ENCODE assay signal across 9 cellular contexts in the genomic region with DNA sequence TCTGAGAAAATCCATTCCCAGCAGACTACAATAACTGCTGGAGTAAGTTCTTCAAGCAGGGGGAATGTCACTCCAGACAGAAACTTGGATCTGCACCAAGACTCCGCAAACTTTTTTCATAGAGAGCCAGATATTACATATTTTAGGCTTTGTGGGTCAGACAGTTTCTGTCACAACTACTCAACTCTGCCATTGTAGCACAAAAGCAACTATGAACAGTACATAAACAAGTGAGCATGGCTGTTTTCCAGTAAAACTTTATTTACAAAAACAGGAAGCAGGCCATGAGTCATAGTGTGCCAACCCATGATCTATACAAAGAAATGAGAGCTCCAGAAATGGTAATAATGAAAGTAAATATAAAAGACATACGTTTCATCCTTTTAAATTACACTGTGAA.
DNase-seq lines count a peak whose midpoint lies in the region; ATAC-seq and TF ChIP-seq lines count a peak whose summit lies in the region.
"Had no signal": no experiment of that assay in that cellular context is flagged by ENCODE, and none has a peak within 500 bp of the region (broad histone marks: within the 10 kb centered on the region; RNA-seq: fewer than 3 reads in every experiment).

No MANE protein-coding gene starts in this region.

- H3K27me3 Mint-ChIP-seq in activated T-cell treated with anti-CD3 and anti-CD28 coated beads, Interleukin-2, amount 50 U/mL, for 4 hours (ENCODE audit: low read depth), result no peaks in the 10 kb centered on the region
- no peaks in the 10 kb centered on the region for H3K27me3 Mint-ChIP-seq in stimulated activated naive B cell treated with anti-CD40 and anti-IgM and Interleukin-4, amounts not matched to agents 10 μg/mL and 1 μg/mL and 100 μg/mL, for 72 hours
- peaks cover 0 to 4% (median 0%) of the 10 kb centered on the region in 3 donors for H3K27me3 Mint-ChIP-seq in immature natural killer cell (ENCODE audit: low read depth in 3 of 3)

- no peak overlapping the region for H3K4me3 Mint-ChIP-seq in activated T-cell treated with anti-CD3 and anti-CD28 coated beads, Interleukin-2, amount 50 U/mL, for 4 hours
- H3K4me3 Mint-ChIP-seq in stimulated activated naive B cell treated with anti-CD40 and anti-IgM and Interleukin-4, amounts not matched to agents 10 μg/mL and 1 μg/mL and 100 μg/mL, for 72 hours, result peak overlapping the region in 1 of 2 donors; percentile 41
- H3K4me3 Mint-ChIP-seq in immature natural killer cell, result no peak overlapping the region

- H3K4me3 ChIP-seq in lower leg skin (ENCODE audit: low read depth, poor library complexity, severe bottlenecking), result no peak overlapping the region

- no peak for DNase-seq in activated T-cell treated with anti-CD3 and anti-CD28 coated beads, Interleukin-2, amount 50 U/mL, for 4 hours
- no peak for DNase-seq in activated T-cell treated with anti-CD3 and anti-CD28 coated beads for 4 hours
- DNase-seq in NCI-H446 treated with DMSO at 0.1 percent for 48 hours (lab: John Stamatoyannopoulos, UW), result peak; percentile 15
- DNase-seq in dermis blood vessel endothelial cell, result peak; percentile 83
- DNase-seq in stimulated activated naive B cell treated with anti-CD40 and anti-IgM and Interleukin-4, amounts not matched to agents 10 μg/mL and 1 μg/mL and 100 μg/mL, for 72 hours, result no peak
- no peak for DNase-seq in lower leg skin (ENCODE audit: low spot score in 2 of 2)
- DNase-seq in immature natural killer cell, result no peak
- DNase-seq: NCI-H1694 treated with DMSO at 0.1 percent for 48 hours had no signal

- TF ChIP-seq POLR2A in lower leg skin (IDR thresholded peaks at IDR 0.05), result no peak

- intact Hi-C loops in lower leg skin (cut with DNase I; ENCODE audit: low total_unique reads), result no loop called here

- H3K9me3 Mint-ChIP-seq in activated T-cell treated with anti-CD3 and anti-CD28 coated beads, Interleukin-2, amount 50 U/mL, for 4 hours, result peaks cover 18% of the 10 kb centered on the region
- H3K9me3 Mint-ChIP-seq in stimulated activated naive B cell treated with anti-CD40 and anti-IgM and Interleukin-4, amounts not matched to agents 10 μg/mL and 1 μg/mL and 100 μg/mL, for 72 hours, result peaks cover 13 to 15% of the 10 kb centered on the region in 2 donors
- peaks cover 0 to 12% (median 7%) of the 10 kb centered on the region in 6 donors for H3K9me3 Mint-ChIP-seq in immature natural killer cell

- WGBS in lower leg skin, 2 donors, result 66 to 68% methylated on average over 2 of the region's 2 CpGs

- H3K36me3 Mint-ChIP-seq in activated T-cell treated with anti-CD3 and anti-CD28 coated beads, Interleukin-2, amount 50 U/mL, for 4 hours (ENCODE audit: insufficient read depth), result peaks cover 46% of the 10 kb centered on the region
- peaks cover 41 to 54% of the 10 kb centered on the region in 2 donors for H3K36me3 Mint-ChIP-seq in stimulated activated naive B cell treated with anti-CD40 and anti-IgM and Interleukin-4, amounts not matched to agents 10 μg/mL and 1 μg/mL and 100 μg/mL, for 72 hours
- peaks cover 20 to 28% (median 24%) of the 10 kb centered on the region in 3 donors for H3K36me3 Mint-ChIP-seq in immature natural killer cell

- H3K27ac Mint-ChIP-seq in stimulated activated naive B cell treated with anti-CD40 and anti-IgM and Interleukin-4, amounts not matched to agents 10 μg/mL and 1 μg/mL and 100 μg/mL, for 72 hours, result peak overlapping the region; percentile 68
- H3K27ac Mint-ChIP-seq in immature natural killer cell, result peak overlapping the region in 2 of 6 donors; percentile 42 to 46

- peak; percentile 48 to 77 for ATAC-seq in activated T-cell treated with anti-CD3 and anti-CD28 coated beads, Interleukin-2, amount 50 U/mL, for 4 hours
- ATAC-seq in stimulated activated naive B cell treated with anti-CD40 and anti-IgM and Interleukin-4, amounts not matched to agents 10 μg/mL and 1 μg/mL and 100 μg/mL, for 72 hours (replicated peaks), result peak; percentile 79 to 80
- no peak for ATAC-seq in GM19023 (IDR thresholded peaks at IDR 0.05; ENCODE audit: unreplicated experiment)

- H3K4me1 Mint-ChIP-seq in activated T-cell treated with anti-CD3 and anti-CD28 coated beads, Interleukin-2, amount 50 U/mL, for 4 hours (ENCODE audit: low read depth), result peaks cover 19% of the 10 kb centered on the region
- peaks cover 10 to 32% of the 10 kb centered on the region in 2 donors for H3K4me1 Mint-ChIP-seq in stimulated activated naive B cell treated with anti-CD40 and anti-IgM and Interleukin-4, amounts not matched to agents 10 μg/mL and 1 μg/mL and 100 μg/mL, for 72 hours
- H3K4me1 Mint-ChIP-seq in immature natural killer cell, result peaks cover 3 to 36% of the 10 kb centered on the region in 2 donors

- no peak for TF ChIP-seq CTCF in lower leg skin (IDR thresholded peaks at IDR 0.05)

Comparison
In these comparisons a context has a peak if more than half of its experiments do, and no peak if none do; other contexts are left out.
1. DNase-seq: peak in NCI-H446 treated with DMSO at 0.1 percent for 48 hours (single experiment) and dermis blood vessel endothelial cell (single experiment); none in activated T-cell treated with anti-CD3 and anti-CD28 coated beads, Interleukin-2, amount 50 U/mL, for 4 hours (single experiment), activated T-cell treated with anti-CD3 and anti-CD28 coated beads for 4 hours (single experiment), stimulated activated naive B cell treated with anti-CD40 and anti-IgM and Interleukin-4, amounts not matched to agents 10 μg/mL and 1 μg/mL and 100 μg/mL, for 72 hours (single experiment), lower leg skin (0 of 2) and immature natural killer cell (0 of 3).